Comparison of ENCODE assay signal across 8 cellular contexts in genomic region chr18:62324917-62325805, GRCh38. TPM values are rescaled to one million over a fixed set of nuclear protein-coding genes. Genes with fewer than 3 reads are reported as not detected.
DNase-seq lines count a peak whose midpoint lies in the region; ATAC-seq and TF ChIP-seq lines count a peak whose summit lies in the region.

TNFRSF11A (plus strand) TSS chr18:62325310; CDS start chr18:62325353, 43 bp downstream.

- peak within 1 kb of the TSS; percentile 97 for H2AFZ ChIP-seq in GM23338

- no peaks in the 10 kb centered on the region for H3K36me3 ChIP-seq in GM23338 (ENCODE audit: insufficient read depth)
- H3K36me3 ChIP-seq in mesendoderm (ENCODE audit: control insufficient read depth, insufficient read depth, low read length): no peaks in the 10 kb centered on the region

- H3K4me1 Mint-ChIP-seq in GM23338: peaks cover 62% of the 10 kb centered on the region
- H3K4me1 Mint-ChIP-seq in stimulated activated effector memory CD8-positive, alpha-beta T cell treated with anti-CD3 and anti-CD28 coated beads, Interleukin-12 subunit alpha, Interleukin-12 subunit beta, amount 100 ng/mL, for 72 hours: peaks cover 46% of the 10 kb centered on the region

- no peak within 1 kb of the TSS for H2BK120ac ChIP-seq in mesendoderm (ENCODE audit: low read depth, low read length)

- peak within 1 kb of the TSS; percentile 86 for H3K56ac ChIP-seq in mesendoderm (ENCODE audit: low read length)

- peaks cover 1% of the 10 kb centered on the region for H3K79me1 ChIP-seq in mesendoderm (ENCODE audit: low read length)

- TF ChIP-seq CTCF in GM12873 (IDR thresholded peaks at IDR 0.05; ENCODE audit: insufficient read depth, low read depth, low read length, missing control alignments) (peak; percentile 44), GM23338 (conservative IDR thresholded peaks at IDR 0.05; ENCODE audit: low read depth in 2 of 2) (peak in 1 of 2 experiments; percentile 63; a peak in 3 of 4 replicates), coronary artery (IDR thresholded peaks at IDR 0.05) (no peak)

- H3K79me2 ChIP-seq in GM23338 (replicated peaks; ENCODE audit: insufficient read depth) (peaks cover 33% of the 10 kb centered on the region), mesendoderm (ENCODE audit: control insufficient read depth, insufficient read depth, low read length) (peaks cover 8% of the 10 kb centered on the region)

- peaks cover 40% of the 10 kb centered on the region for H3K4me1 ChIP-seq in GM23338 (ENCODE audit: insufficient read depth)
- peaks cover 26% of the 10 kb centered on the region for H3K4me1 ChIP-seq in mesendoderm (ENCODE audit: control insufficient read depth, low read depth, low read length)

- no peak within 1 kb of the TSS for H2AK5ac ChIP-seq in mesendoderm (ENCODE audit: low read length)

- H4K5ac ChIP-seq in mesendoderm (ENCODE audit: low read length): no peak within 1 kb of the TSS

- no peak within 1 kb of the TSS for H3K4ac ChIP-seq in mesendoderm (ENCODE audit: low read depth, low read length)

- 0 out of 2 replicates have a peak within 1 kb of the TSS, but pooled peaks have one; percentile 21 for H3K27ac ChIP-seq in GM23338 (ENCODE audit: low read depth)
- no peak within 1 kb of the TSS for H3K27ac ChIP-seq in coronary artery
- H3K27ac ChIP-seq in mesendoderm (ENCODE audit: low read depth, low read length): peak within 1 kb of the TSS; percentile 36

- peak within 1 kb of the TSS; percentile 74 for H3K9ac ChIP-seq in mesendoderm (ENCODE audit: low read length)

- peak within 1 kb of the TSS; percentile 95 for H3K4me2 ChIP-seq in GM23338
- peak within 1 kb of the TSS; percentile 73 for H3K4me2 ChIP-seq in mesendoderm (ENCODE audit: low read length)

- H3K9me2 ChIP-seq in GM23338 (ENCODE audit: insufficient read depth): no peaks in the 10 kb centered on the region

- H3K23ac ChIP-seq in mesendoderm (ENCODE audit: low read length): peak within 1 kb of the TSS; percentile 55

- ATAC-seq in GM23338: peak; percentile 45
- ATAC-seq in activated CD4-positive, CD25-positive, alpha-beta regulatory T cell treated with anti-CD3 and anti-CD28 coated beads, Interleukin-2, amount 50 U/mL, for 24 hours: peak; percentile 72 to 74
- peak; percentile 76 for ATAC-seq in stimulated activated effector memory CD8-positive, alpha-beta T cell treated with anti-CD3 and anti-CD28 coated beads, Interleukin-12 subunit alpha, Interleukin-12 subunit beta, amount 100 ng/mL, for 72 hours

- H3K27ac Mint-ChIP-seq in GM23338: peak within 1 kb of the TSS; percentile 56; the same call in 1 of the 2 replicates
- peak within 1 kb of the TSS; percentile 79 for H3K27ac Mint-ChIP-seq in stimulated activated effector memory CD8-positive, alpha-beta T cell treated with anti-CD3 and anti-CD28 coated beads, Interleukin-12 subunit alpha, Interleukin-12 subunit beta, amount 100 ng/mL, for 72 hours

- H3K4me3 Mint-ChIP-seq in GM23338: peak within 1 kb of the TSS; percentile 90
- peak within 1 kb of the TSS; percentile 79 for H3K4me3 Mint-ChIP-seq in stimulated activated effector memory CD8-positive, alpha-beta T cell treated with anti-CD3 and anti-CD28 coated beads, Interleukin-12 subunit alpha, Interleukin-12 subunit beta, amount 100 ng/mL, for 72 hours

- H3K27me3 Mint-ChIP-seq in GM23338 (ENCODE audit: insufficient read depth, low read depth, poor library complexity): peaks cover 30% of the 10 kb centered on the region

- peak within 1 kb of the TSS; percentile 81 for H3K18ac ChIP-seq in mesendoderm (ENCODE audit: low read length)

- H3K4me3 ChIP-seq in GM23338 (peak within 1 kb of the TSS; percentile 87), coronary artery (peak within 1 kb of the TSS; percentile 71), mesendoderm (ENCODE audit: low read length) (peak within 1 kb of the TSS; percentile 64)

- H3K27me3 ChIP-seq in GM23338 (ENCODE audit: insufficient read depth) (peaks cover 34% of the 10 kb centered on the region), mesendoderm (ENCODE audit: insufficient read depth, low read length, poor library complexity) (no peaks in the 10 kb centered on the region)

- H4K8ac ChIP-seq in mesendoderm (ENCODE audit: low read depth, low read length): no peak within 1 kb of the TSS

- DNase-seq in GM23338 (ENCODE audit: low spot score): peak; percentile 81
- DNase-seq in M059J (ENCODE audit: low read depth): peak; percentile 66
- no peak for DNase-seq in coronary artery (ENCODE audit: low spot score)
- DNase-seq in mesendoderm: peak; percentile 62
- peak; percentile 70 to 81 for DNase-seq in stimulated activated effector memory CD8-positive, alpha-beta T cell treated with anti-CD3 and anti-CD28 coated beads, Interleukin-12 subunit alpha, Interleukin-12 subunit beta, amount 100 ng/mL, for 72 hours (ENCODE audit: low spot score in 2 of 2)
- DNase-seq in AG08395 (ENCODE audit: low spot score): no peak

- peaks cover 8% of the 10 kb centered on the region for H4K20me1 ChIP-seq in GM23338 (replicated peaks; ENCODE audit: insufficient read depth)

- H3K9me3 Mint-ChIP-seq in GM23338: no peaks in the 10 kb centered on the region
- no peaks in the 10 kb centered on the region for H3K9me3 Mint-ChIP-seq in stimulated activated effector memory CD8-positive, alpha-beta T cell treated with anti-CD3 and anti-CD28 coated beads, Interleukin-12 subunit alpha, Interleukin-12 subunit beta, amount 100 ng/mL, for 72 hours

- no peak within 1 kb of the TSS for H2BK15ac ChIP-seq in mesendoderm (replicated peaks; ENCODE audit: low read depth)

- no CpG with 5 or more reads among the region's 99 CpGs for WGBS in mesendoderm (ENCODE audit: extremely low coverage, insufficient coverage, low lambda C conversion rate)

- H3F3A ChIP-seq in GM23338 (replicated peaks; ENCODE audit: low read depth): peaks cover 8% of the 10 kb centered on the region

- peak within 1 kb of the TSS; percentile 2 for H2BK5ac ChIP-seq in mesendoderm (ENCODE audit: low read length)

- H3K36me3 Mint-ChIP-seq in GM23338 (ENCODE audit: low read depth): no peaks in the 10 kb centered on the region
- peaks cover 6% of the 10 kb centered on the region for H3K36me3 Mint-ChIP-seq in stimulated activated effector memory CD8-positive, alpha-beta T cell treated with anti-CD3 and anti-CD28 coated beads, Interleukin-12 subunit alpha, Interleukin-12 subunit beta, amount 100 ng/mL, for 72 hours

TF ChIP-seq in GM23338, 12 proteins besides CTCF, POLR2A, EP300 and RAD21 (continues in another document):
- TF ChIP-seq EZH2phosphoT487 (IDR thresholded peaks at IDR 0.05; ENCODE audit: unreplicated experiment) (no peak), ZNF114 (CRISPR knock-in tag; IDR thresholded peaks at IDR 0.05) (no peak), STAT1 (IDR thresholded peaks at IDR 0.05; ENCODE audit: unreplicated experiment) (no peak)

RNA-seq across cellular contexts. Expression of gene TNFRSF11A, which starts in this region (rescaled TPM):
- 7.3 and 25.4 TPM in 2 replicates for total RNA-seq in GM23338 (2014; rRNA removed; shearing (Covaris generic))
- polyA plus RNA-seq in GM23338 (2016; fragmentation: Nextera tagmentation; extraction: Ambion mirVana): 3.8 and 5.6 TPM in 2 replicates
- total RNA-seq in M059J (2014; rRNA removed; shearing (Covaris generic)): 1.3 and 3.8 TPM in 2 replicates
- polyA plus RNA-seq in mesendoderm (2013, experiment 1 of 2): 0.77 TPM
- polyA plus RNA-seq in mesendoderm (2013, experiment 2 of 2): 0.91 TPM

Comparison
In these comparisons a context has a peak if more than half of its experiments do, and no peak if none do; other contexts are left out.
1. DNase-seq: peak in GM23338 (single experiment), M059J (single experiment), mesendoderm (single experiment) and stimulated activated effector memory CD8-positive, alpha-beta T cell treated with anti-CD3 and anti-CD28 coated beads, Interleukin-12 subunit alpha, Interleukin-12 subunit beta, amount 100 ng/mL, for 72 hours (2 of 2); none in coronary artery (single experiment) and AG08395 (single experiment).
2. H3K27ac ChIP-seq: peak in GM23338 (single experiment) and mesendoderm (single experiment); none in coronary artery (0 of 2).
3. Peak in every context shown above with its lines, with median percentiles within 50 percentile points of each other: ATAC-seq and H3K4me3 ChIP-seq.